ENCODE assay signal across 1 cellular context in the genomic region with DNA sequence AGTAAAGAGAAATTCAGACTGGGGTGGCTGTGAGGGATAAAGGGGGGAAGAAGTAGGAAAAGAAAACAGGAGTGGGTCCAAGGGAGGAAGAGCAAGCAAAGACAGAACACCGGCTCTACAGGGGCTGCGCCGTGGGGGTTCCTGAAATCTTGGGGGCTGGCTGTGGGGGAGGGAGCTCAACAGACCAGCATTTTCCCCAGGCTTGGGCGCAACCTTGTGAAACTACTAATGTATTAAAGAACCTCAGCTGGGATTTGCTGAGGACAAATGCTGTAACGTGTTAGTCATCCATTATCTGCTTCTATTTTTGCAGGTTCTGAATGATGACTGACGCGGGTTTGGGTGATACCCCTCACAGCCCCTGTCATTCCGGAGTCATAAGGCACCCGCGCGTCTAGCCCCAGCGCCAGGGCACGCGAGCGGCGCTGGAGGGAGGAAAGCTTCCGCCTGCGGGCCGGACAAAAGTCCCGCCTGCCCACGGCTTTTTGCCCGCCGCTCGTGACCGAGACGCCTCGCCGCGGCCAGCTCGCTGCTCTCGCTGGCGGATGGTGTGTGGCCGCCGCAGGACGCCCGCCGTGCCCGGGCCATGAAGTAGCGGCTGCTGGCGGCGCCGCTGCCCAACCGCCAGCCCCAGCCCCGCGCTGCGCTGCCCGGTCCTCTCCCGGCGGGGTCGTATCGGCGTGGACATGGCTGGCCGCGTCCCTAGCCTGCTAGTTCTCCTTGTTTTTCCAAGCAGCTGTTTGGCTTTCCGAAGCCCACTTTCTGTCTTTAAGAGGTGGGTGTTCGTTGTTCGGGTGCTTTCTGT.
A peak's percentile ranks its signal among the peaks of the same experiment; 100 is the strongest.
TF ChIP-seq lines count a peak whose summit lies in the region.

No MANE protein-coding gene starts in this region.

TF ChIP-seq in WTC11, 78 proteins besides CTCF, POLR2A, EP300 and RAD21 (continued from another document):
- TF ChIP-seq, protein P1, sequence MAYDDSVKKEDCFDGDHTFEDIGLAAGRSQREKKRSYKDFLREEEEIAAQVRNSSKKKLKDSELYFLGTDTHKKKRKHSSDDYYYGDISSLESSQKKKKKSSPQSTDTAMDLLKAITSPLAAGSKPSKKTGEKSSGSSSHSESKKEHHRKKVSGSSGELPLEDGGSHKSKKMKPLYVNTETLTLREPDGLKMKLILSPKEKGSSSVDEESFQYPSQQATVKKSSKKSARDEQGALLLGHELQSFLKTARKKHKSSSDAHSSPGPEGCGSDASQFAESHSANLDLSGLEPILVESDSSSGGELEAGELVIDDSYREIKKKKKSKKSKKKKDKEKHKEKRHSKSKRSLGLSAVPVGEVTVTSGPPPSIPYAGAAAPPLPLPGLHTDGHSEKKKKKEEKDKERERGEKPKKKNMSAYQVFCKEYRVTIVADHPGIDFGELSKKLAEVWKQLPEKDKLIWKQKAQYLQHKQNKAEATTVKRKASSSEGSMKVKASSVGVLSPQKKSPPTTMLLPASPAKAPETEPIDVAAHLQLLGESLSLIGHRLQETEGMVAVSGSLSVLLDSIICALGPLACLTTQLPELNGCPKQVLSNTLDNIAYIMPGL (CRISPR knock-in tag; IDR thresholded peaks at IDR 0.05) = peak; percentile 72; the same call in 1 of the 2 replicates
- no peak for TF ChIP-seq FOXK1 (CRISPR knock-in tag; IDR thresholded peaks at IDR 0.05)
- peak; percentile 55; the same call in 1 of the 2 replicates for TF ChIP-seq FOXP1 (CRISPR knock-in tag; IDR thresholded peaks at IDR 0.05; ENCODE audit: borderline replicate concordance)
- peak; percentile 46; the same call in 1 of the 2 replicates for TF ChIP-seq RELA (CRISPR knock-in tag; IDR thresholded peaks at IDR 0.05; ENCODE audit: borderline replicate concordance)
- no peak for TF ChIP-seq GTF2I (CRISPR knock-in tag; conservative IDR thresholded peaks at IDR 0.05)
- TF ChIP-seq, protein P2, sequence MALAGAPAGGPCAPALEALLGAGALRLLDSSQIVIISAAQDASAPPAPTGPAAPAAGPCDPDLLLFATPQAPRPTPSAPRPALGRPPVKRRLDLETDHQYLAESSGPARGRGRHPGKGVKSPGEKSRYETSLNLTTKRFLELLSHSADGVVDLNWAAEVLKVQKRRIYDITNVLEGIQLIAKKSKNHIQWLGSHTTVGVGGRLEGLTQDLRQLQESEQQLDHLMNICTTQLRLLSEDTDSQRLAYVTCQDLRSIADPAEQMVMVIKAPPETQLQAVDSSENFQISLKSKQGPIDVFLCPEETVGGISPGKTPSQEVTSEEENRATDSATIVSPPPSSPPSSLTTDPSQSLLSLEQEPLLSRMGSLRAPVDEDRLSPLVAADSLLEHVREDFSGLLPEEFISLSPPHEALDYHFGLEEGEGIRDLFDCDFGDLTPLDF (CRISPR knock-in tag; IDR thresholded peaks at IDR 0.05) = no peak
- no peak for TF ChIP-seq JAZF1 (CRISPR knock-in tag; IDR thresholded peaks at IDR 0.05)
- TF ChIP-seq, protein P3, sequence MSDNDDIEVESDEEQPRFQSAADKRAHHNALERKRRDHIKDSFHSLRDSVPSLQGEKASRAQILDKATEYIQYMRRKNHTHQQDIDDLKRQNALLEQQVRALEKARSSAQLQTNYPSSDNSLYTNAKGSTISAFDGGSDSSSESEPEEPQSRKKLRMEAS (CRISPR knock-in tag; IDR thresholded peaks at IDR 0.05) = no peak
- no peak for TF ChIP-seq ZNF138 (CRISPR knock-in tag; conservative IDR thresholded peaks at IDR 0.05)
- TF ChIP-seq, protein P4, sequence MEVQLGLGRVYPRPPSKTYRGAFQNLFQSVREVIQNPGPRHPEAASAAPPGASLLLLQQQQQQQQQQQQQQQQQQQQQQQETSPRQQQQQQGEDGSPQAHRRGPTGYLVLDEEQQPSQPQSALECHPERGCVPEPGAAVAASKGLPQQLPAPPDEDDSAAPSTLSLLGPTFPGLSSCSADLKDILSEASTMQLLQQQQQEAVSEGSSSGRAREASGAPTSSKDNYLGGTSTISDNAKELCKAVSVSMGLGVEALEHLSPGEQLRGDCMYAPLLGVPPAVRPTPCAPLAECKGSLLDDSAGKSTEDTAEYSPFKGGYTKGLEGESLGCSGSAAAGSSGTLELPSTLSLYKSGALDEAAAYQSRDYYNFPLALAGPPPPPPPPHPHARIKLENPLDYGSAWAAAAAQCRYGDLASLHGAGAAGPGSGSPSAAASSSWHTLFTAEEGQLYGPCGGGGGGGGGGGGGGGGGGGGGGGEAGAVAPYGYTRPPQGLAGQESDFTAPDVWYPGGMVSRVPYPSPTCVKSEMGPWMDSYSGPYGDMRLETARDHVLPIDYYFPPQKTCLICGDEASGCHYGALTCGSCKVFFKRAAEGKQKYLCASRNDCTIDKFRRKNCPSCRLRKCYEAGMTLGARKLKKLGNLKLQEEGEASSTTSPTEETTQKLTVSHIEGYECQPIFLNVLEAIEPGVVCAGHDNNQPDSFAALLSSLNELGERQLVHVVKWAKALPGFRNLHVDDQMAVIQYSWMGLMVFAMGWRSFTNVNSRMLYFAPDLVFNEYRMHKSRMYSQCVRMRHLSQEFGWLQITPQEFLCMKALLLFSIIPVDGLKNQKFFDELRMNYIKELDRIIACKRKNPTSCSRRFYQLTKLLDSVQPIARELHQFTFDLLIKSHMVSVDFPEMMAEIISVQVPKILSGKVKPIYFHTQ (CRISPR knock-in tag; IDR thresholded peaks at IDR 0.05) = 0 out of 2 replicates have a peak, but pooled peaks have one; percentile 54
- TF ChIP-seq MYBL2 (CRISPR knock-in tag; IDR thresholded peaks at IDR 0.05) = no peak
- no peak for TF ChIP-seq TP53 (CRISPR knock-in tag; IDR thresholded peaks at IDR 0.05)
- no peak for TF ChIP-seq PRRX2 (CRISPR knock-in tag; IDR thresholded peaks at IDR 0.05)
- no peak for TF ChIP-seq MLX (CRISPR knock-in tag; IDR thresholded peaks at IDR 0.05)
- no peak for TF ChIP-seq ZNF416 (CRISPR knock-in tag; IDR thresholded peaks at IDR 0.05)
- 0 out of 2 replicates have a peak, but pooled peaks have one; percentile 45 for TF ChIP-seq NR3C1 (CRISPR knock-in tag; conservative IDR thresholded peaks at IDR 0.05; ENCODE audit: low read depth)
- TF ChIP-seq ZNF281 (CRISPR knock-in tag; IDR thresholded peaks at IDR 0.05) = no peak
- no peak for TF ChIP-seq CBFB (CRISPR knock-in tag; IDR thresholded peaks at IDR 0.05; ENCODE audit: low read depth)
TF ChIP-seq in WTC11: peak in this region for 7.
